In the genomic region with DNA sequence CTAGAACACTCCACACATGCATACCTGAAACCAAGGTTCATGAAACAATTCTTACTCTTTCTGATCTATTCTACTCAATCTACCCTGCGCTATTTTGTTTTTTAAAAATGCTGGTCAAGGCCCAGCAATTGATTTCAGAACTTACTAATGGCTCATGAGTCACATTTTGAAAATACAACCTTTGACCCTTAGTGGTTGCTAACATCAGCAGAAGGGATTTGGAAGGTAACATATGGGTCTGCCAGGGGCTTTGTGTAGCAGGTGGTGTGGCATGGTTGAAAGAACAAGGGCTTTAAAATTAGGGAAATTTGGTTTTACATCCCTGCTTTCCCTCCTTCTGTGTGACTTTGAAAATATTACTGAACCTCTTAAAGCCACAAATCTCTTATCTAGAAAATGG, we compare ENCODE assay signal across 30 cellular contexts.
A peak's percentile ranks its signal among the peaks of the same experiment; 100 is the strongest.
DNase-seq lines count a peak whose midpoint lies in the region; ATAC-seq, FAIRE-seq and TF ChIP-seq lines count a peak whose summit lies in the region.
"Had no signal": no experiment of that assay in that cellular context is flagged by ENCODE, and none has a peak within 500 bp of the region (broad histone marks: within the 10 kb centered on the region; RNA-seq: fewer than 3 reads in every experiment).

No MANE protein-coding gene starts in this region.

- no peak overlapping the region for H3K4me3 ChIP-seq in brain microvascular endothelial cell (ENCODE audit: low read depth, low read length)
- H3K4me3 ChIP-seq in right lobe of liver, result no peak overlapping the region
- no peak overlapping the region for H3K4me3 ChIP-seq in gastroesophageal sphincter
- no peak overlapping the region for H3K4me3 ChIP-seq in transverse colon
- H3K4me3 ChIP-seq: BLaER1, hepatocyte, lung, SK-N-MC, spleen, thoracic aorta had no signal

- peak; percentile 45 for FAIRE-seq in H54 (lab: Jason Lieb, UNC)
- FAIRE-seq: bronchial epithelial cell, endometrium had no signal

- H3K36me3 ChIP-seq in brain microvascular endothelial cell (replicated peaks) (no peaks in the 10 kb centered on the region), right lobe of liver (no peaks in the 10 kb centered on the region), gastroesophageal sphincter (no peaks in the 10 kb centered on the region), transverse colon (no peaks in the 10 kb centered on the region)
- H3K36me3 ChIP-seq: spleen, thoracic aorta had no signal

- ATAC-seq in right lobe of liver, result peak; percentile 40 to 93 (median 74)
- no peak for ATAC-seq in HG03025 (IDR thresholded peaks at IDR 0.05; ENCODE audit: low FRiP score, unreplicated experiment)
- no peak for ATAC-seq in gastroesophageal sphincter
- ATAC-seq: activated naive CD8-positive, alpha-beta T cell treated with anti-CD3 and anti-CD28 coated beads, Interleukin-2, amount 50 U/mL, for 24 hours had no signal

- H3K27ac ChIP-seq in brain microvascular endothelial cell (no peak overlapping the region), right lobe of liver (no peak overlapping the region), gastroesophageal sphincter (no peak overlapping the region), transverse colon (no peak overlapping the region)
- H3K27ac ChIP-seq: BLaER1, hepatocyte, SK-N-MC, spleen, thoracic aorta had no signal

- TF ChIP-seq POLR2A in H54 (IDR thresholded peaks at IDR 0.05; ENCODE audit: low read depth, low read length) (no peak), right lobe of liver (IDR thresholded peaks at IDR 0.05) (no peak), gastroesophageal sphincter (IDR thresholded peaks at IDR 0.05) (no peak), transverse colon (IDR thresholded peaks at IDR 0.05) (no peak)

- DNase-seq in H54 (ENCODE audit: insufficient read length, low spot score), result no peak
- DNase-seq in NCI-H446 treated with DMSO at 0.1 percent for 48 hours (lab: John Stamatoyannopoulos, UW), result peak; percentile 55
- DNase-seq in brain microvascular endothelial cell, result peak; percentile 2
- no peak for DNase-seq in right lobe of liver
- no peak for DNase-seq in SW 1271 (lab: John Stamatoyannopoulos, UW)
- no peak for DNase-seq in transverse colon
- DNase-seq: ACHN; activated CD4-positive, alpha-beta T cell treated with anti-CD3 and anti-CD28 coated beads, Interleukin-2, amount 50 U/mL, for 4 hours; activated effector memory CD4-positive, alpha-beta T cell treated with Interleukin-2 at 50 U/mL for 16 hours; activated naive CD8-positive, alpha-beta T cell treated with anti-CD3 and anti-CD28 coated beads, Interleukin-2, amount 50 U/mL, for 24 hours; COR-L47; cortex of kidney; H7; immature natural killer cell; KG1; NCI-H2029 treated with DMSO at 0.1 percent for 48 hours; NCI-H526; RPMI8226; spleen; stimulated activated CD4-positive, alpha-beta T cell treated with anti-CD3 and anti-CD28 coated beads, Interleukin-4, amount 100 ng/mL, for 1 hour; stimulated activated naive CD4-positive, alpha-beta T cell treated with Interleukin-2 at 50 U/mL for 16 hours had no signal

- TF ChIP-seq EP300 in gastroesophageal sphincter (IDR thresholded peaks at IDR 0.05) (no peak), transverse colon (IDR thresholded peaks at IDR 0.05; ENCODE audit: low read depth) (no peak)

- WGBS in right lobe of liver (ENCODE audit: insufficient coverage, low coverage, low lambda C conversion rate, missing lambda C conversion rate), result 19% methylated on average over 1 of the region's 1 CpG
- 91% methylated on average over 1 of the region's 1 CpG for WGBS in gastroesophageal sphincter (ENCODE audit: low coverage in 1 of 2), 2 donors
- WGBS in transverse colon (ENCODE audit: low coverage in 1 of 2), 2 donors, result 90 to 100% methylated on average over 1 of the region's 1 CpG

- TF ChIP-seq CTCF in brain microvascular endothelial cell (IDR thresholded peaks at IDR 0.05; ENCODE audit: low read depth, low read length, missing control alignments) (no peak), right lobe of liver (IDR thresholded peaks at IDR 0.05) (no peak), gastroesophageal sphincter (IDR thresholded peaks at IDR 0.05) (no peak), transverse colon (IDR thresholded peaks at IDR 0.05) (no peak)

- H3K9me3 ChIP-seq in right lobe of liver (no peaks in the 10 kb centered on the region), gastroesophageal sphincter (no peaks in the 10 kb centered on the region), transverse colon (no peaks in the 10 kb centered on the region)
- H3K9me3 ChIP-seq: BLaER1, spleen, thoracic aorta had no signal

- intact Hi-C loops in right lobe of liver (cut with DNase I) (no loop called here), transverse colon (cut with DNase I; ENCODE audit: low total_unique reads) (no loop called here)

- in situ Hi-C loops in brain microvascular endothelial cell (cut with HindIII; ENCODE audit: low pct_ligation_motif_present, low sequenced_read_pairs), result no loop called here
- in situ Hi-C loops in transverse colon (cut with MboI; ENCODE audit: low pct_ligation_motif_present in 1 of 4, low pct_unique_long_range_greater_than_20kb in 1 of 4, low sequenced_read_pairs in 3 of 4), result no loop called here

- H3K4me1 ChIP-seq in right lobe of liver (no peaks in the 10 kb centered on the region), gastroesophageal sphincter (no peaks in the 10 kb centered on the region), transverse colon (no peaks in the 10 kb centered on the region)
- H3K4me1 ChIP-seq: BLaER1 had no signal

- H3K27me3 ChIP-seq in brain microvascular endothelial cell (replicated peaks) (no peaks in the 10 kb centered on the region), right lobe of liver (no peaks in the 10 kb centered on the region), gastroesophageal sphincter (no peaks in the 10 kb centered on the region), transverse colon (no peaks in the 10 kb centered on the region)
- H3K27me3 ChIP-seq: BLaER1, hepatocyte, spleen had no signal

Comparison
In these comparisons a context has a peak if more than half of its experiments do, and no peak if none do; other contexts are left out.
1. DNase-seq: peak in NCI-H446 treated with DMSO at 0.1 percent for 48 hours (single experiment) and brain microvascular endothelial cell (single experiment); none in H54 (single experiment), right lobe of liver (0 of 3), SW 1271 (0 of 2) and transverse colon (single experiment).
2. ATAC-seq: peak in right lobe of liver (4 of 4); none in HG03025 (single experiment) and gastroesophageal sphincter (single experiment).